In the genomic region with DNA sequence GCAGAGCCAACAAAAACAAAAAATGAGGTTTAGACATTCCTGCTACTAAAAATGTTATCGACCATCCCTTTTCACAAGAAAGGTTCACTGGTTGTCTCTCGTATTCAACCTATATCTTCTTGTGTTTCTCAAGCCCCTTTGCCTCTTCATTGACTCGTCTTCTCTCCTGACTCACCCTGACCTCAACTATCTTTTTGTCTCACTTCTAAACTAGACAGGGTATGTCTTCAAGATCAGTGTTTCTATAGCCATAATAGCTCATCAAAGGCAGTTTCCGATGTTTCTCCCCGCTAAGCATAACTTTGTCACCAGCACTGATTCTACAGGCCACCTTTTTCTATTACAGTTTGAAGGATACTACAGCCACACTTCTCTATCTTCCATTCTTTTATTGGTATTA, we compare ENCODE assay signal across 9 cellular contexts.
"Had no signal": no experiment of that assay in that cellular context is flagged by ENCODE, and none has a peak within 500 bp of the region (broad histone marks: within the 10 kb centered on the region; RNA-seq: fewer than 3 reads in every experiment).

No MANE protein-coding gene starts in this region.

- H3K4me3 ChIP-seq: GM23248, HAP-1, K562 had no signal

- H3K9me3 ChIP-seq: HAP-1 had no signal

- H3K9ac ChIP-seq: GM23248 had no signal

- H3K36me3 ChIP-seq: HAP-1 had no signal

- H3K4me3 Mint-ChIP-seq: HFFc6 had no signal

- H3K27ac Mint-ChIP-seq: HFFc6 had no signal

- DNase-seq: GOT3, H7, HFFc6, IMR-90 had no signal

- ATAC-seq: HCT116, K562 had no signal

- H3K4me1 ChIP-seq: HAP-1 had no signal

- H3K27ac ChIP-seq: GM23248, HL-60 had no signal

- H2AFZ ChIP-seq: GM23248 had no signal
